In the genomic region with DNA sequence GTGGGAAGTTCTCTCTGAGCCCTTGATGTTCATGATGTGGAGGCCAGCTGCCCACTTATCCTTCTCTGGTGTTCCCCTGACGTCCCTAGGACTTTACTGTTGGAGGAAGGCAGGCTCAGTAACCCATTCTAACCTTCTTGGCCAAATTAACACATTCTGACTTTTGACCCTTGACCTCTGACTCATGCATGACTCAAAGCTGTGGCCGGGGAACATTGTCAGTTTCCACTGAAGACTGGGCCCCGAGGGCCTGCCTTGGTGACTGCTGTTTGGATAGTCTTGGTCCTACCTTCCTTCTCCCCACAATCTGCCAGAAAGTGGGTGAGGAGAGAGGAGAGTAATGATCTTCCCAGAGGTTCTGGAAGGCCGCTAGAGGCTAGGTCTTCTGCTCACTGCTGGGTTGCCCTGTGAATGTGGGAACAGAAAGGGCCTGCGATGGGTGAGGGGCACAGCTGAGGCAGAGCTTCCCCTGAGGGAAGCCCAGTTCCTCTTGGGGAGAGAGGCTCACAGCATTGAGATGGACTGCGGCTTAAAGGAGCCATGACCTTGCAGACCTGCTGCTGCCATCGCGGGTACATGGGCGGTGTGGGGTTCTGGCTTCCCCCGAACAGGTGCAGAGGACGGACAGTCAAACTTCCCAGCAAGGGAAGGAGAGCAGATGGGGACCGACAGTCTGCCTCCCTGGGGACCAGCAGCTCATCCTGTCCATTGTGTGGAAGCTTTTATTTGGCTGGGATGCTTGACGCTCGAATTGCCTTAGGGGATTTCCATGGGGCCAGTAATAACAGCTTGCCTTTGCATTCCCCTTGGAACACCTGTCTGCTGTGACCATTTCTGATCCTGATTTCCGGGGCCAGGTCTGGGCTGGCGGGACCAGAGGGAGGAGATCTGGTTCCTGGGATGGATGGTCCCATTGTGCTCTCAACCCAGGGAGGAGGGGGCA, we compare ENCODE assay signal across 1 cellular context.
TF ChIP-seq lines count a peak whose summit lies in the region.

No MANE protein-coding gene starts in this region.

TF ChIP-seq in K562, 482 proteins besides CTCF, POLR2A, EP300 and RAD21 (continued from another document and continues in another):
- TF ChIP-seq, protein P1, sequence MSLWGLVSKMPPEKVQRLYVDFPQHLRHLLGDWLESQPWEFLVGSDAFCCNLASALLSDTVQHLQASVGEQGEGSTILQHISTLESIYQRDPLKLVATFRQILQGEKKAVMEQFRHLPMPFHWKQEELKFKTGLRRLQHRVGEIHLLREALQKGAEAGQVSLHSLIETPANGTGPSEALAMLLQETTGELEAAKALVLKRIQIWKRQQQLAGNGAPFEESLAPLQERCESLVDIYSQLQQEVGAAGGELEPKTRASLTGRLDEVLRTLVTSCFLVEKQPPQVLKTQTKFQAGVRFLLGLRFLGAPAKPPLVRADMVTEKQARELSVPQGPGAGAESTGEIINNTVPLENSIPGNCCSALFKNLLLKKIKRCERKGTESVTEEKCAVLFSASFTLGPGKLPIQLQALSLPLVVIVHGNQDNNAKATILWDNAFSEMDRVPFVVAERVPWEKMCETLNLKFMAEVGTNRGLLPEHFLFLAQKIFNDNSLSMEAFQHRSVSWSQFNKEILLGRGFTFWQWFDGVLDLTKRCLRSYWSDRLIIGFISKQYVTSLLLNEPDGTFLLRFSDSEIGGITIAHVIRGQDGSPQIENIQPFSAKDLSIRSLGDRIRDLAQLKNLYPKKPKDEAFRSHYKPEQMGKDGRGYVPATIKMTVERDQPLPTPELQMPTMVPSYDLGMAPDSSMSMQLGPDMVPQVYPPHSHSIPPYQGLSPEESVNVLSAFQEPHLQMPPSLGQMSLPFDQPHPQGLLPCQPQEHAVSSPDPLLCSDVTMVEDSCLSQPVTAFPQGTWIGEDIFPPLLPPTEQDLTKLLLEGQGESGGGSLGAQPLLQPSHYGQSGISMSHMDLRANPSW (CRISPR knock-in tag; IDR thresholded peaks at IDR 0.05), result 0 out of 2 replicates have a peak, but pooled peaks have one; percentile 48
- TF ChIP-seq, protein P2, sequence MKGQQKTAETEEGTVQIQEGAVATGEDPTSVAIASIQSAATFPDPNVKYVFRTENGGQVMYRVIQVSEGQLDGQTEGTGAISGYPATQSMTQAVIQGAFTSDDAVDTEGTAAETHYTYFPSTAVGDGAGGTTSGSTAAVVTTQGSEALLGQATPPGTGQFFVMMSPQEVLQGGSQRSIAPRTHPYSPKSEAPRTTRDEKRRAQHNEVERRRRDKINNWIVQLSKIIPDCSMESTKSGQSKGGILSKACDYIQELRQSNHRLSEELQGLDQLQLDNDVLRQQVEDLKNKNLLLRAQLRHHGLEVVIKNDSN (CRISPR knock-in tag; IDR thresholded peaks at IDR 0.05), result no peak
- TF ChIP-seq, protein P3, sequence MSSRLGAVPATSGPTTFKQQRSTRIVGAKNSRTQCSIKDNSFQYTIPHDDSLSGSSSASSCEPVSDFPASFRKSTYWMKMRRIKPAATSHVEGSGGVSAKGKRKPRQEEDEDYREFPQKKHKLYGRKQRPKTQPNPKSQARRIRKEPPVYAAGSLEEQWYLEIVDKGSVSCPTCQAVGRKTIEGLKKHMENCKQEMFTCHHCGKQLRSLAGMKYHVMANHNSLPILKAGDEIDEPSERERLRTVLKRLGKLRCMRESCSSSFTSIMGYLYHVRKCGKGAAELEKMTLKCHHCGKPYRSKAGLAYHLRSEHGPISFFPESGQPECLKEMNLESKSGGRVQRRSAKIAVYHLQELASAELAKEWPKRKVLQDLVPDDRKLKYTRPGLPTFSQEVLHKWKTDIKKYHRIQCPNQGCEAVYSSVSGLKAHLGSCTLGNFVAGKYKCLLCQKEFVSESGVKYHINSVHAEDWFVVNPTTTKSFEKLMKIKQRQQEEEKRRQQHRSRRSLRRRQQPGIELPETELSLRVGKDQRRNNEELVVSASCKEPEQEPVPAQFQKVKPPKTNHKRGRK (tag; IDR thresholded peaks at IDR 0.05), result no peak
- TF ChIP-seq ZNF395 (CRISPR knock-in tag; IDR thresholded peaks at IDR 0.05) (peak; percentile 72; the same call in 1 of the 2 replicates), RBM34 (IDR thresholded peaks at IDR 0.05; ENCODE audit: borderline replicate concordance, insufficient read depth, low read length) (no peak), BACH1 (tag; IDR thresholded peaks at IDR 0.05) (0 out of 2 replicates have a peak, but pooled peaks have one; percentile 54), ZNF584 (CRISPR knock-in tag; IDR thresholded peaks at IDR 0.05; ENCODE audit: low read depth) (peak; percentile 90), KDM2B (CRISPR knock-in tag; IDR thresholded peaks at IDR 0.05) (no peak), TFAM (CRISPR knock-in tag; conservative IDR thresholded peaks at IDR 0.05) (no peak), FOXJ3 (CRISPR knock-in tag; IDR thresholded peaks at IDR 0.05) (no peak), MXI1 (IDR thresholded peaks at IDR 0.05; ENCODE audit: low read depth, low read length) (no peak), KAT2B (IDR thresholded peaks at IDR 0.05; ENCODE audit: low read depth, low read length) (no peak), IRF9 (tag; IDR thresholded peaks at IDR 0.05) (no peak), U2AF2 (optimal IDR thresholded peaks at IDR 0.05; ENCODE audit: low read depth, low read length) (no peak), GTF2A2 (tag; IDR thresholded peaks at IDR 0.05) (no peak), ZNF830 (CRISPR knock-in tag; IDR thresholded peaks at IDR 0.05) (no peak), BDP1 (IDR thresholded peaks at IDR 0.05; ENCODE audit: insufficient read depth, insufficient read length) (no peak), KLF10 (CRISPR knock-in tag; IDR thresholded peaks at IDR 0.05) (no peak), THRAP3 (IDR thresholded peaks at IDR 0.05; ENCODE audit: borderline replicate concordance) (no peak), ZNF589 (CRISPR knock-in tag; IDR thresholded peaks at IDR 0.05; ENCODE audit: low read depth) (peak; percentile 38; the same call in 1 of the 2 replicates), NFE2L1 (tag; IDR thresholded peaks at IDR 0.05; ENCODE audit: borderline replicate concordance, low read depth) (no peak), RUNX1 (IDR thresholded peaks at IDR 0.05; ENCODE audit: low read depth) (no peak), CEBPB (tag; IDR thresholded peaks at IDR 0.05) (no peak), PHTF2 (CRISPR knock-in tag; IDR thresholded peaks at IDR 0.05) (no peak), CBX1 (IDR thresholded peaks at IDR 0.05; ENCODE audit: low read depth) (no peak), ZZZ3 (IDR thresholded peaks at IDR 0.05) (no peak), KLF6 (CRISPR knock-in tag; IDR thresholded peaks at IDR 0.05; ENCODE audit: borderline replicate concordance) (no peak), NFYB (IDR thresholded peaks at IDR 0.05; ENCODE audit: extremely low read depth, insufficient read length) (no peak)
- TF ChIP-seq, protein P4, sequence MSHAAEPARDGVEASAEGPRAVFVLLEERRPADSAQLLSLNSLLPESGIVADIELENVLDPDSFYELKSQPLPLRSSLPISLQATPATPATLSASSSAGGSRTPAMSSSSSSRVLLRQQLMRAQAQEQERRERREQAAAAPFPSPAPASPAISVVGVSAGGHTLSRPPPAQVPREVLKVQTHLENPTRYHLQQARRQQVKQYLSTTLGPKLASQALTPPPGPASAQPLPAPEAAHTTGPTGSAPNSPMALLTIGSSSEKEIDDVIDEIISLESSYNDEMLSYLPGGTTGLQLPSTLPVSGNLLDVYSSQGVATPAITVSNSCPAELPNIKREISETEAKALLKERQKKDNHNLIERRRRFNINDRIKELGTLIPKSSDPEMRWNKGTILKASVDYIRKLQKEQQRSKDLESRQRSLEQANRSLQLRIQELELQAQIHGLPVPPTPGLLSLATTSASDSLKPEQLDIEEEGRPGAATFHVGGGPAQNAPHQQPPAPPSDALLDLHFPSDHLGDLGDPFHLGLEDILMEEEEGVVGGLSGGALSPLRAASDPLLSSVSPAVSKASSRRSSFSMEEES (CRISPR knock-in tag; IDR thresholded peaks at IDR 0.05), result no peak
- TF ChIP-seq, protein P5, sequence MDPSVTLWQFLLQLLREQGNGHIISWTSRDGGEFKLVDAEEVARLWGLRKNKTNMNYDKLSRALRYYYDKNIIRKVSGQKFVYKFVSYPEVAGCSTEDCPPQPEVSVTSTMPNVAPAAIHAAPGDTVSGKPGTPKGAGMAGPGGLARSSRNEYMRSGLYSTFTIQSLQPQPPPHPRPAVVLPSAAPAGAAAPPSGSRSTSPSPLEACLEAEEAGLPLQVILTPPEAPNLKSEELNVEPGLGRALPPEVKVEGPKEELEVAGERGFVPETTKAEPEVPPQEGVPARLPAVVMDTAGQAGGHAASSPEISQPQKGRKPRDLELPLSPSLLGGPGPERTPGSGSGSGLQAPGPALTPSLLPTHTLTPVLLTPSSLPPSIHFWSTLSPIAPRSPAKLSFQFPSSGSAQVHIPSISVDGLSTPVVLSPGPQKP (CRISPR knock-in tag; IDR thresholded peaks at IDR 0.05), result no peak
- TF ChIP-seq, protein P6, sequence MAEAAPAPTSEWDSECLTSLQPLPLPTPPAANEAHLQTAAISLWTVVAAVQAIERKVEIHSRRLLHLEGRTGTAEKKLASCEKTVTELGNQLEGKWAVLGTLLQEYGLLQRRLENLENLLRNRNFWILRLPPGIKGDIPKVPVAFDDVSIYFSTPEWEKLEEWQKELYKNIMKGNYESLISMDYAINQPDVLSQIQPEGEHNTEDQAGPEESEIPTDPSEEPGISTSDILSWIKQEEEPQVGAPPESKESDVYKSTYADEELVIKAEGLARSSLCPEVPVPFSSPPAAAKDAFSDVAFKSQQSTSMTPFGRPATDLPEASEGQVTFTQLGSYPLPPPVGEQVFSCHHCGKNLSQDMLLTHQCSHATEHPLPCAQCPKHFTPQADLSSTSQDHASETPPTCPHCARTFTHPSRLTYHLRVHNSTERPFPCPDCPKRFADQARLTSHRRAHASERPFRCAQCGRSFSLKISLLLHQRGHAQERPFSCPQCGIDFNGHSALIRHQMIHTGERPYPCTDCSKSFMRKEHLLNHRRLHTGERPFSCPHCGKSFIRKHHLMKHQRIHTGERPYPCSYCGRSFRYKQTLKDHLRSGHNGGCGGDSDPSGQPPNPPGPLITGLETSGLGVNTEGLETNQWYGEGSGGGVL (CRISPR knock-in tag; IDR thresholded peaks at IDR 0.05), result no peak
- TF ChIP-seq, protein P7, sequence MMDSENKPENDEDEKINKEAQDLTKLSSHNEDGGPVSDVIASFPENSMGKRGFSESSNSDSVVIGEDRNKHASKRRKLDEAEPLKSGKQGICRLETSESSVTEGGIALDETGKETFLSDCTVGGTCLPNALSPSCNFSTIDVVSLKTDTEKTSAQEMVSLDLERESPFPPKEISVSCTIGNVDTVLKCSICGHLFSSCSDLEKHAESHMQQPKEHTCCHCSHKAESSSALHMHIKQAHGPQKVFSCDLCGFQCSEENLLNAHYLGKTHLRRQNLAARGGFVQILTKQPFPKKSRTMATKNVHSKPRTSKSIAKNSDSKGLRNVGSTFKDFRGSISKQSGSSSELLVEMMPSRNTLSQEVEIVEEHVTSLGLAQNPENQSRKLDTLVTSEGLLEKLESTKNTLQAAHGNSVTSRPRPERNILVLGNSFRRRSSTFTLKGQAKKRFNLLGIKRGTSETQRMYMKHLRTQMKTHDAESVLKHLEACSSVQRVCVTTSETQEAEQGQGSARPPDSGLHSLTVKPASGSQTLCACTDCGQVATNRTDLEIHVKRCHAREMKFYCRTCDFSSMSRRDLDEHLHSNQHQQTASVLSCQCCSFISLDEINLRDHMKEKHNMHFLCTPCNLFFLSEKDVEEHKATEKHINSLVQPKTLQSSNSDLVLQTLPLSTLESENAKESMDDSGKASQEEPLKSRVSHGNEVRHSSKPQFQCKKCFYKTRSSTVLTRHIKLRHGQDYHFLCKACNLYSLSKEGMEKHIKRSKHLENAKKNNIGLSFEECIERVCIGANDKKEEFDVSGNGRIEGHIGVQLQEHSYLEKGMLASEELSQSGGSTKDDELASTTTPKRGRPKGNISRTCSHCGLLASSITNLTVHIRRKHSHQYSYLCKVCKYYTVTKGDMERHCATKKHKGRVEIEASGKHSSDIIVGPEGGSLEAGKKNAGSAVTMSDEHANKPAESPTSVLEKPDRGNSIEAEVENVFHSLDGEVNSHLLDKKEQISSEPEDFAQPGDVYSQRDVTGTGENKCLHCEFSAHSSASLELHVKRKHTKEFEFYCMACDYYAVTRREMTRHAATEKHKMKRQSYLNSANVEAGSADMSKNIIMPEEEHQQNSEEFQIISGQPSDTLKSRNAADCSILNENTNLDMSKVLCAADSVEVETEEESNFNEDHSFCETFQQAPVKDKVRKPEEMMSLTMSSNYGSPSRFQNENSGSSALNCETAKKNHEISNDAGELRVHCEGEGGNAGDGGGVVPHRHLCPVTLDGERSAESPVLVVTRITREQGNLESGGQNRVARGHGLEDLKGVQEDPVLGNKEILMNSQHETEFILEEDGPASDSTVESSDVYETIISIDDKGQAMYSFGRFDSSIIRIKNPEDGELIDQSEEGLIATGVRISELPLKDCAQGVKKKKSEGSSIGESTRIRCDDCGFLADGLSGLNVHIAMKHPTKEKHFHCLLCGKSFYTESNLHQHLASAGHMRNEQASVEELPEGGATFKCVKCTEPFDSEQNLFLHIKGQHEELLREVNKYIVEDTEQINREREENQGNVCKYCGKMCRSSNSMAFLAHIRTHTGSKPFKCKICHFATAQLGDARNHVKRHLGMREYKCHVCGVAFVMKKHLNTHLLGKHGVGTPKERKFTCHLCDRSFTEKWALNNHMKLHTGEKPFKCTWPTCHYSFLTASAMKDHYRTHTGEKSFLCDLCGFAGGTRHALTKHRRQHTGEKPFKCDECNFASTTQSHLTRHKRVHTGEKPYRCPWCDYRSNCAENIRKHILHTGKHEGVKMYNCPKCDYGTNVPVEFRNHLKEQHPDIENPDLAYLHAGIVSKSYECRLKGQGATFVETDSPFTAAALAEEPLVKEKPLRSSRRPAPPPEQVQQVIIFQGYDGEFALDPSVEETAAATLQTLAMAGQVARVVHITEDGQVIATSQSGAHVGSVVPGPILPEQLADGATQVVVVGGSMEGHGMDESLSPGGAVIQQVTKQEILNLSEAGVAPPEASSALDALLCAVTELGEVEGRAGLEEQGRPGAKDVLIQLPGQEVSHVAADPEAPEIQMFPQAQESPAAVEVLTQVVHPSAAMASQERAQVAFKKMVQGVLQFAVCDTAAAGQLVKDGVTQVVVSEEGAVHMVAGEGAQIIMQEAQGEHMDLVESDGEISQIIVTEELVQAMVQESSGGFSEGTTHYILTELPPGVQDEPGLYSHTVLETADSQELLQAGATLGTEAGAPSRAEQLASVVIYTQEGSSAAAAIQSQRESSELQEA (IDR thresholded peaks at IDR 0.05; ENCODE audit: low read depth), result no peak
